In genomic region chr3:42189071-42189470, GRCh38 we compare ENCODE assay signal across 26 cellular contexts.
DNase-seq lines count a peak whose midpoint lies in the region; ATAC-seq, FAIRE-seq and TF ChIP-seq lines count a peak whose summit lies in the region.
"Had no signal": no experiment of that assay in that cellular context is flagged by ENCODE, and none has a peak within 500 bp of the region (broad histone marks: within the 10 kb centered on the region; RNA-seq: fewer than 3 reads in every experiment).

No MANE protein-coding gene starts in this region.

- WGBS in small intestine, 3 donors: 0 to 47% (median 38%) methylated on average over 5 of the region's 5 CpGs

- H3K27ac ChIP-seq in HEK293 (ENCODE audit: extremely low read depth, low read depth, low read length): no peak overlapping the region
- peak overlapping the region; percentile 6; the same call in 1 of the 2 replicates for H3K27ac ChIP-seq in SU-DHL-6 (ENCODE audit: low read depth, low read length)
- H3K27ac ChIP-seq in small intestine (ENCODE audit: low read depth in 1 of 2, low read length in 1 of 2): peak overlapping the region; percentile 42 to 96
- H3K27ac ChIP-seq: body of pancreas, C4-2B, epithelial cell of prostate, neural progenitor cell, WERI-Rb-1 had no signal

- intact Hi-C loops in left cardiac atrium (cut with DNase I): loop anchor here in 1 of 2 donors (2.0 kb wide), 1 partner anchor 294 kb away; no protein-coding TSS in a partner anchor

- peaks cover 13% of the 10 kb centered on the region; the same call in 1 of the 2 replicates for H3F3A ChIP-seq in SU-DHL-6 (ENCODE audit: insufficient read depth)

- H3K4me2 ChIP-seq in SU-DHL-6 (ENCODE audit: low read depth, low read length, poor library complexity, severe bottlenecking): no peak overlapping the region
- H3K4me2 ChIP-seq: neural progenitor cell had no signal

- no peak overlapping the region for H3K9ac ChIP-seq in SU-DHL-6 (ENCODE audit: low read length)
- H3K9ac ChIP-seq: neural progenitor cell had no signal

- H4K20me1 ChIP-seq in SU-DHL-6 (ENCODE audit: low read depth, low read length): no peaks in the 10 kb centered on the region

- H3K36me3 ChIP-seq in HEK293 (ENCODE audit: control insufficient read depth in 2 of 2, insufficient read depth in 1 of 2, low read length in 2 of 2) (peaks cover 0 to 47% of the 10 kb centered on the region in 2 experiments; a peak in 1 of 3 replicates), SU-DHL-6 (ENCODE audit: low read length) (0 out of 2 replicates have a peak, but pooled peaks cover 9% of the 10 kb centered on the region), small intestine (ENCODE audit: control insufficient read depth in 2 of 2, insufficient read depth in 2 of 2, low read length in 2 of 2) (peaks cover 4 to 15% of the 10 kb centered on the region in 2 donors)
- H3K36me3 ChIP-seq: neural progenitor cell had no signal

- POLR2A ChIA-PET in HEK293 (lab: Yijun Ruan, JAX): no interaction called here

- CTCF ChIA-PET in HEK293 (lab: Yijun Ruan, JAX): interaction anchor here (0.5 to 4.1 kb wide), 7 partner anchors 10 to 650 kb away, joined by 3 to 83 read pairs (median 4); no protein-coding TSS in a partner anchor

- DNase-seq in left cardiac atrium (no peak), small intestine (peak; percentile 85), occipital lobe (lab: John Stamatoyannopoulos, UW) (no peak), NCI-H1694 (lab: John Stamatoyannopoulos, UW) (no peak)
- DNase-seq in stimulated activated CD4-positive, alpha-beta T cell treated with anti-CD3 and anti-CD28 coated beads, Interleukin-4, amount 100 ng/mL, for 24 hours: no peak
- DNase-seq in stimulated activated CD4-positive, alpha-beta T cell treated with anti-CD3 and anti-CD28 coated beads, Interleukin-12 subunit alpha, Interleukin-12 subunit beta, amount 100 ng/mL, for 4 hours: no peak
- DNase-seq: activated CD4-positive, alpha-beta T cell treated with anti-CD3 and anti-CD28 coated beads for 48 hours; activated naive CD4-positive, alpha-beta T cell; activated T-cell treated with anti-CD3 and anti-CD28 coated beads, Interleukin-2, amount 50 U/mL, for 4 hours; body of pancreas; dorsolateral prefrontal cortex; head of caudate nucleus; NCI-H1092 treated with DMSO at 0.1 percent for 48 hours; NCI-H2081 treated with DMSO at 0.1 percent for 48 hours; NCI-H82; OCI-M1; SHP77; stimulated activated naive CD8-positive, alpha-beta T cell treated with anti-CD3 and anti-CD28 coated beads, Interleukin-15, Interleukin-2, amounts not matched to agents 100 U/mL and 50 U/mL, for 24 hours; WERI-Rb-1 had no signal

- no peaks in the 10 kb centered on the region for H3K4me1 ChIP-seq in HEK293 (ENCODE audit: control insufficient read depth, insufficient read depth, low read length)
- peaks cover 0 to 7% of the 10 kb centered on the region in 2 donors for H3K4me1 ChIP-seq in small intestine (ENCODE audit: control insufficient read depth in 2 of 2, insufficient read depth in 1 of 2, low read depth in 1 of 2, low read length in 1 of 2)
- H3K4me1 ChIP-seq: neural progenitor cell had no signal

- no peak overlapping the region for H2AFZ ChIP-seq in SU-DHL-6 (ENCODE audit: low read depth, low read length, severe bottlenecking)
- H2AFZ ChIP-seq: neural progenitor cell had no signal

- TF ChIP-seq CTCF in HEK293 (tag by site-specific recombination; IDR thresholded peaks at IDR 0.05) (no peak), SU-DHL-6 (IDR thresholded peaks at IDR 0.05; ENCODE audit: insufficient read depth, low read length, poor library complexity, severe bottlenecking) (no peak)

- no peaks in the 10 kb centered on the region for H3K27me3 ChIP-seq in SU-DHL-6 (ENCODE audit: low read length)
- H3K27me3 ChIP-seq in small intestine (ENCODE audit: control insufficient read depth in 2 of 2, insufficient read depth in 2 of 2, low read length in 2 of 2): no peaks in the 10 kb centered on the region
- H3K27me3 ChIP-seq: body of pancreas, dorsolateral prefrontal cortex, neural progenitor cell, right lobe of liver had no signal

- H3K79me2 ChIP-seq in SU-DHL-6 (ENCODE audit: insufficient read depth, low read length): no peaks in the 10 kb centered on the region

- peak; percentile 52 to 58 for ATAC-seq in left cardiac atrium
- ATAC-seq: activated T-cell treated with anti-CD3 and anti-CD28 coated beads, Interleukin-2, amount 50 U/mL, for 4 hours; body of pancreas; stimulated activated naive CD8-positive, alpha-beta T cell treated with anti-CD3 and anti-CD28 coated beads, Interleukin-15, Interleukin-2, amounts not matched to agents 100 U/mL and 50 U/mL, for 24 hours had no signal

- H3K9me3 ChIP-seq in HEK293 (ENCODE audit: control insufficient read depth, insufficient read depth, low read depth, low read length) (no peaks in the 10 kb centered on the region), SU-DHL-6 (ENCODE audit: insufficient read depth, low read length) (no peaks in the 10 kb centered on the region), small intestine (ENCODE audit: control insufficient read depth, low read depth) (no peaks in the 10 kb centered on the region)
- H3K9me3 ChIP-seq: body of pancreas, right lobe of liver had no signal

- H3K9me2 ChIP-seq in SU-DHL-6 (replicated peaks; ENCODE audit: insufficient read depth, low read length): no peaks in the 10 kb centered on the region

- H3K4me3 ChIP-seq in HEK293 (ENCODE audit: low read depth, low read length) (no peak overlapping the region), SU-DHL-6 (ENCODE audit: insufficient read depth, low read length, poor library complexity, severe bottlenecking) (no peak overlapping the region), small intestine (ENCODE audit: low read depth in 1 of 2, low read length in 2 of 2) (no peak overlapping the region)
- H3K4me3 ChIP-seq: body of pancreas, dorsolateral prefrontal cortex, neural progenitor cell, right lobe of liver had no signal

- FAIRE-seq in small intestine (lab: Jason Lieb, UNC): no peak
- FAIRE-seq: GM12891 had no signal

TF ChIP-seq in HEK293, 187 proteins besides CTCF, POLR2A, EP300 and RAD21:
- TF ChIP-seq ZXDB (tag by site-specific recombination; IDR thresholded peaks at IDR 0.05): no peak
- TF ChIP-seq GLIS1 (tag by site-specific recombination; IDR thresholded peaks at IDR 0.05): peak; percentile 48
- no peak for TF ChIP-seq ZNF223 (tag by site-specific recombination; IDR thresholded peaks at IDR 0.05)
- TF ChIP-seq KLF8 (tag by site-specific recombination; IDR thresholded peaks at IDR 0.05): no peak
- TF ChIP-seq ZNF776 (tag by site-specific recombination; IDR thresholded peaks at IDR 0.05; ENCODE audit: borderline replicate concordance): no peak
- TF ChIP-seq ZIC2 (tag by site-specific recombination; IDR thresholded peaks at IDR 0.05): peak; percentile 80
